In genomic region chr7:95986136-95986535, GRCh38 we compare ENCODE assay signal across 23 cellular contexts.
"Had no signal": no experiment of that assay in that cellular context is flagged by ENCODE, and none has a peak within 500 bp of the region (broad histone marks: within the 10 kb centered on the region; RNA-seq: fewer than 3 reads in every experiment).

No MANE protein-coding gene starts in this region.

- H3K9me3 ChIP-seq: breast epithelium, gastroesophageal sphincter, heart left ventricle, mucosa of descending colon, ovary, sigmoid colon, tibial artery, uterus had no signal

- H3K9me3 Mint-ChIP-seq: activated naive CD4-positive, alpha-beta T cell treated with anti-CD3 and anti-CD28 coated beads, Interleukin-2, amount 10 ng/mL, durations not matched to agents 7 days and 5 days; activated naive CD8-positive, alpha-beta T cell treated with anti-CD3 and anti-CD28 coated beads, Interleukin-2, amount 50 U/mL, for 24 hours; memory B cell; naive B cell had no signal

- H3K27ac Mint-ChIP-seq: activated naive CD4-positive, alpha-beta T cell treated with anti-CD3 and anti-CD28 coated beads, Interleukin-2, amount 10 ng/mL, durations not matched to agents 7 days and 5 days; activated naive CD8-positive, alpha-beta T cell treated with anti-CD3 and anti-CD28 coated beads, Interleukin-2, amount 50 U/mL, for 24 hours; memory B cell; stimulated activated memory B cell treated with anti-CD40 and anti-IgM and Interleukin-4, amounts not matched to agents 10 μg/mL and 1 μg/mL and 100 μg/mL, for 72 hours had no signal

- H3K4me3 ChIP-seq: breast epithelium, gastroesophageal sphincter, heart left ventricle, mucosa of descending colon, ovary, sigmoid colon, tibial artery, uterus had no signal

- H3K27me3 Mint-ChIP-seq: activated naive CD4-positive, alpha-beta T cell treated with anti-CD3 and anti-CD28 coated beads, Interleukin-2, amount 10 ng/mL, durations not matched to agents 7 days and 5 days had no signal

- H3K36me3 Mint-ChIP-seq: activated naive CD4-positive, alpha-beta T cell treated with anti-CD3 and anti-CD28 coated beads, Interleukin-2, amount 10 ng/mL, durations not matched to agents 7 days and 5 days; memory B cell; naive B cell; stimulated activated memory B cell treated with anti-CD40 and anti-IgM and Interleukin-4, amounts not matched to agents 10 μg/mL and 1 μg/mL and 100 μg/mL, for 72 hours had no signal

- H3K4me3 Mint-ChIP-seq: activated naive CD4-positive, alpha-beta T cell treated with anti-CD3 and anti-CD28 coated beads, Interleukin-2, amount 10 ng/mL, durations not matched to agents 7 days and 5 days; activated naive CD8-positive, alpha-beta T cell treated with anti-CD3 and anti-CD28 coated beads, Interleukin-2, amount 50 U/mL, for 24 hours; memory B cell; naive B cell; stimulated activated memory B cell treated with anti-CD40 and anti-IgM and Interleukin-4, amounts not matched to agents 10 μg/mL and 1 μg/mL and 100 μg/mL, for 72 hours had no signal

- H3K27me3 ChIP-seq: breast epithelium, gastroesophageal sphincter, heart left ventricle, ovary, sigmoid colon, tibial artery, uterus had no signal

- H3K36me3 ChIP-seq: breast epithelium, ovary, tibial artery, uterus had no signal

- H3K27ac ChIP-seq: breast epithelium, gastroesophageal sphincter, heart left ventricle, ovary, sigmoid colon, tibial artery, uterus had no signal

- H3K4me1 Mint-ChIP-seq: activated naive CD4-positive, alpha-beta T cell treated with anti-CD3 and anti-CD28 coated beads, Interleukin-2, amount 10 ng/mL, durations not matched to agents 7 days and 5 days; activated naive CD8-positive, alpha-beta T cell treated with anti-CD3 and anti-CD28 coated beads, Interleukin-2, amount 50 U/mL, for 24 hours; memory B cell; naive B cell; stimulated activated memory B cell treated with anti-CD40 and anti-IgM and Interleukin-4, amounts not matched to agents 10 μg/mL and 1 μg/mL and 100 μg/mL, for 72 hours had no signal

- DNase-seq: activated CD4-positive, CD25-positive, alpha-beta regulatory T cell treated with anti-CD3 and anti-CD28 coated beads, Interleukin-2, amount 50 U/mL, for 72 hours; activated CD8-positive, alpha-beta memory T cell treated with anti-CD3 and anti-CD28 coated beads for 24 hours; activated CD8-positive, alpha-beta memory T cell treated with anti-CD3 and anti-CD28 coated beads, Interleukin-2, amount 50 U/mL, for 48 hours; activated effector memory CD4-positive, alpha-beta T cell treated with Interleukin-2 at 50 U/mL for 16 hours; activated naive CD4-positive, alpha-beta T cell treated with anti-CD3 and anti-CD28 coated beads, Interleukin-2, amount 10 ng/mL, durations not matched to agents 7 days and 5 days; activated naive CD8-positive, alpha-beta T cell treated with anti-CD3 and anti-CD28 coated beads, Interleukin-2, amount 50 U/mL, for 24 hours; activated T-cell treated with anti-CD3 and anti-CD28 coated beads, Interleukin-2, amount 50 U/mL, for 48 hours; cerebellar nuclear complex; cortex of kidney; heart left ventricle; kidney glomerular epithelial cell; mucosa of descending colon; naive B cell; ovary; sigmoid colon; stimulated activated CD4-positive, alpha-beta T cell treated with anti-CD3 and anti-CD28 coated beads, Interleukin-4, amount 100 ng/mL, for 4 hours; T1000; tibial artery; uterus had no signal
